ENCODE assay signal across 13 cellular contexts in the genomic region with DNA sequence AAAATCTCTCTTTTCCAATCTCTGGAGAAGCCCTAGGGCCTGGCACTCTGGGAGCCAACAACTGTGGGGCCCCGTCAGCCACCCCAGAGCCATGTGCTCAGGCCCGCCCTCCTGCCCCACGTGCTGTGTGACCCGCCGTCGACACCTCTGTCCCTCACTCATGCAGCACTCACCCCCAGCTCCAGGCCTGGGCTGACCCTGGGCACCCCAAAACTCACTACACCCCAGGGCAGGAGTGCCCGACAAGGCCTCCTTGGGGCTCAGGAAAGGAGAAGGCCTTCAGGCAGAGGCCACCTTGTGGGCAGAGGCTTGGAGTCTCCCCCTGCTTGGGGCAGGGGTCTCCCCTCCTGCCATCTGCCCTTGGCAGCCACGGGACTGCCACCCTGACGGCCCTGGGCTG. TPM values are rescaled to one million over a fixed set of nuclear protein-coding genes. Genes with fewer than 3 reads are reported as not detected.
A peak's percentile ranks its signal among the peaks of the same experiment; 100 is the strongest.
DNase-seq lines count a peak whose midpoint lies in the region; ATAC-seq, FAIRE-seq and TF ChIP-seq lines count a peak whose summit lies in the region.
"Had no signal": no experiment of that assay in that cellular context is flagged by ENCODE, and none has a peak within 500 bp of the region (broad histone marks: within the 10 kb centered on the region; RNA-seq: fewer than 3 reads in every experiment).

No MANE protein-coding gene starts in this region.

- H3K4me3 ChIP-seq in CD4-positive, CD25-positive, alpha-beta regulatory T cell (ENCODE audit: low read depth, low read length): no peak overlapping the region
- H3K4me3 ChIP-seq in GM23338: peak overlapping the region; percentile 70
- H3K4me3 ChIP-seq in breast epithelium: peak overlapping the region in 1 of 3 donors; percentile 92
- H3K4me3 ChIP-seq in MM.1S (ENCODE audit: low read length): no peak overlapping the region

- H3K36me3 ChIP-seq in CD4-positive, CD25-positive, alpha-beta regulatory T cell (ENCODE audit: control insufficient read depth, insufficient read depth, low read length): no peaks in the 10 kb centered on the region
- H3K36me3 ChIP-seq in GM23338 (ENCODE audit: insufficient read depth): no peaks in the 10 kb centered on the region
- no peaks in the 10 kb centered on the region for H3K36me3 ChIP-seq in breast epithelium
- H3K36me3 ChIP-seq in MM.1S (replicated peaks; ENCODE audit: insufficient read depth, low read length): no peaks in the 10 kb centered on the region
- H3K36me3 ChIP-seq: stomach had no signal

- peak overlapping the region; percentile 88 for H3K4me2 ChIP-seq in GM23338
- no peak overlapping the region for H3K4me2 ChIP-seq in MM.1S (ENCODE audit: low read depth, low read length)

- FAIRE-seq in urothelium cell line (lab: Jason Lieb, UNC): no peak
- FAIRE-seq: D721Med had no signal

- peak overlapping the region; percentile 52 to 88 (median 68) for H3K4me3 Mint-ChIP-seq in CD4-positive, CD25-positive, alpha-beta regulatory T cell
- H3K4me3 Mint-ChIP-seq in GM23338: peak overlapping the region; percentile 68
- peak overlapping the region; percentile 70 for H3K4me3 Mint-ChIP-seq in nephron progenitor cell

- H3K79me2 ChIP-seq in GM23338 (replicated peaks; ENCODE audit: insufficient read depth) (no peaks in the 10 kb centered on the region), MM.1S (ENCODE audit: low read length) (no peaks in the 10 kb centered on the region)

- no peaks in the 10 kb centered on the region for H3K9me3 Mint-ChIP-seq in CD4-positive, CD25-positive, alpha-beta regulatory T cell
- H3K9me3 Mint-ChIP-seq in GM23338 (peaks cover 3% of the 10 kb centered on the region; the same call in 1 of the 3 replicates), nephron progenitor cell (no peaks in the 10 kb centered on the region)
- H3K9me3 Mint-ChIP-seq: memory B cell had no signal

- H2AFZ ChIP-seq in GM23338: no peak overlapping the region; the same call in 1 of the 2 replicates
- H2AFZ ChIP-seq in MM.1S (ENCODE audit: low read length): no peak overlapping the region

- no peak for DNase-seq in CD4-positive, CD25-positive, alpha-beta regulatory T cell
- DNase-seq in GM23338 (ENCODE audit: low spot score) (no peak), breast epithelium (ENCODE audit: low spot score in 2 of 2) (no peak), nephron progenitor cell (no peak), MM.1S (no peak), urothelium cell line (ENCODE audit: low spot score) (no peak), HuH-7 (ENCODE audit: low spot score) (no peak)
- DNase-seq: caudate nucleus; NCI-H345; stimulated activated CD4-positive, alpha-beta T cell treated with anti-CD3 and anti-CD28 coated beads, Interleukin-2, amount 100 ng/mL, for 48 hours; stomach had no signal

- H3K9me3 ChIP-seq in CD4-positive, CD25-positive, alpha-beta regulatory T cell (ENCODE audit: control insufficient read depth in 2 of 2, low read length in 2 of 2): no peaks in the 10 kb centered on the region
- H3K9me3 ChIP-seq in breast epithelium (no peaks in the 10 kb centered on the region), MM.1S (replicated peaks; ENCODE audit: insufficient read depth, low read length) (no peaks in the 10 kb centered on the region)
- H3K9me3 ChIP-seq: stomach had no signal

- no peaks in the 10 kb centered on the region for H4K20me1 ChIP-seq in GM23338 (replicated peaks; ENCODE audit: insufficient read depth)
- no peaks in the 10 kb centered on the region for H4K20me1 ChIP-seq in MM.1S (ENCODE audit: insufficient read depth, low read length)

- H3K9ac ChIP-seq in MM.1S (ENCODE audit: low read length): no peak overlapping the region

- no peak for TF ChIP-seq POLR2A in breast epithelium (IDR thresholded peaks at IDR 0.05)

- H3K27ac ChIP-seq in CD4-positive, CD25-positive, alpha-beta regulatory T cell (ENCODE audit: insufficient read depth, low read length, poor library complexity, severe bottlenecking): no peak overlapping the region
- H3K27ac ChIP-seq in GM23338 (ENCODE audit: low read depth) (no peak overlapping the region), breast epithelium (peak overlapping the region; percentile 54 to 81), MM.1S (ENCODE audit: low read length) (no peak overlapping the region)

- H3K36me3 Mint-ChIP-seq in CD4-positive, CD25-positive, alpha-beta regulatory T cell: no peaks in the 10 kb centered on the region
- H3K36me3 Mint-ChIP-seq in GM23338 (ENCODE audit: low read depth) (no peaks in the 10 kb centered on the region; the same call in 2 of the 3 replicates), nephron progenitor cell (ENCODE audit: low read depth) (no peaks in the 10 kb centered on the region)
- H3K36me3 Mint-ChIP-seq: memory B cell had no signal

- H3K27me3 Mint-ChIP-seq in CD4-positive, CD25-positive, alpha-beta regulatory T cell: peaks cover 6% of the 10 kb centered on the region
- H3K27me3 Mint-ChIP-seq in GM23338 (ENCODE audit: insufficient read depth, low read depth, poor library complexity) (peaks cover 18% of the 10 kb centered on the region), nephron progenitor cell (ENCODE audit: low read depth, poor library complexity) (peaks cover 2% of the 10 kb centered on the region)

- H3K27ac Mint-ChIP-seq in CD4-positive, CD25-positive, alpha-beta regulatory T cell: peak overlapping the region in 1 of 3 donors; percentile 17
- no peak overlapping the region for H3K27ac Mint-ChIP-seq in GM23338
- no peak overlapping the region for H3K27ac Mint-ChIP-seq in nephron progenitor cell
- H3K27ac Mint-ChIP-seq: memory B cell had no signal

- H3K4me1 Mint-ChIP-seq in CD4-positive, CD25-positive, alpha-beta regulatory T cell: peaks cover 0 to 17% (median under 1%) of the 10 kb centered on the region in 4 donors
- H3K4me1 Mint-ChIP-seq in GM23338 (peaks cover 8% of the 10 kb centered on the region), nephron progenitor cell (peaks cover 22% of the 10 kb centered on the region)

- ATAC-seq in CD4-positive, CD25-positive, alpha-beta regulatory T cell (ENCODE audit: low read depth in 2 of 2): no peak
- no peak for ATAC-seq in GM23338

- H3F3A ChIP-seq in GM23338 (replicated peaks; ENCODE audit: low read depth) (peaks cover 16% of the 10 kb centered on the region), MM.1S (ENCODE audit: insufficient read depth, low read length) (no peaks in the 10 kb centered on the region)

- H3K27me3 ChIP-seq in CD4-positive, CD25-positive, alpha-beta regulatory T cell (ENCODE audit: control insufficient read depth, insufficient read depth, low read length): no peaks in the 10 kb centered on the region
- H3K27me3 ChIP-seq in GM23338 (ENCODE audit: insufficient read depth) (no peaks in the 10 kb centered on the region), breast epithelium (no peaks in the 10 kb centered on the region), MM.1S (replicated peaks; ENCODE audit: insufficient read depth, low read length) (no peaks in the 10 kb centered on the region)

- intact Hi-C loops in breast epithelium (cut with DNase I; ENCODE audit: low total_unique reads): no loop called here

- H3K4me1 ChIP-seq in CD4-positive, CD25-positive, alpha-beta regulatory T cell (ENCODE audit: control insufficient read depth, insufficient read depth, low read length, poor library complexity, severe bottlenecking): peaks cover 21% of the 10 kb centered on the region
- H3K4me1 ChIP-seq in GM23338 (ENCODE audit: insufficient read depth) (no peaks in the 10 kb centered on the region; the same call in 1 of the 2 replicates), breast epithelium (peaks cover 14 to 20% of the 10 kb centered on the region in 2 donors), MM.1S (ENCODE audit: low read length) (no peaks in the 10 kb centered on the region)

- TF ChIP-seq CTCF in GM23338 (conservative IDR thresholded peaks at IDR 0.05; ENCODE audit: low read depth in 2 of 2): no peak
- no peak for TF ChIP-seq CTCF in breast epithelium (IDR thresholded peaks at IDR 0.05)
- no peak for TF ChIP-seq CTCF in nephron progenitor cell (IDR thresholded peaks at IDR 0.05)
- TF ChIP-seq CTCF in MM.1S (IDR thresholded peaks at IDR 0.05; ENCODE audit: low read length): no peak

- no peaks in the 10 kb centered on the region for H3K9me2 ChIP-seq in GM23338 (ENCODE audit: insufficient read depth)
- no peaks in the 10 kb centered on the region for H3K9me2 ChIP-seq in MM.1S (replicated peaks; ENCODE audit: insufficient read depth, low read length)

TF ChIP-seq in GM23338, 12 proteins besides CTCF, POLR2A, EP300 and RAD21 (continues in another document):
- no peak for TF ChIP-seq NANOG (IDR thresholded peaks at IDR 0.05; ENCODE audit: borderline replicate concordance)

RNA-seq across cellular contexts. Expression of gene MYL5, which starts 5.7 kb away (rescaled TPM):
- total RNA-seq in CD4-positive, CD25-positive, alpha-beta regulatory T cell: 13.9 TPM
- 1 to 10 TPM; 3.3 to 4.8 (median 4.6) TPM for polyA plus RNA-seq in CD4-positive, CD25-positive, alpha-beta regulatory T cell
- 2.2 and 4.4 TPM in 2 replicates for total RNA-seq in GM23338 (2014; rRNA removed; shearing (Covaris generic))
- polyA plus RNA-seq in GM23338 (2016; fragmentation: Nextera tagmentation; extraction: Ambion mirVana): 3.0 and 5.7 TPM in 2 replicates
- total RNA-seq in breast epithelium: 10 to 100 TPM in 2 of 3 donors, 1 to 10 TPM in 1; 7.9 to 14.9 (median 12.1) TPM

RNA-seq across cellular contexts. Expression of gene ATP5ME, which starts 6.0 kb away (rescaled TPM):
- total RNA-seq in CD4-positive, CD25-positive, alpha-beta regulatory T cell: 123 TPM
- polyA plus RNA-seq in CD4-positive, CD25-positive, alpha-beta regulatory T cell: 100 to 1,000 TPM; 386 to 442 (median 418) TPM
- total RNA-seq in GM23338 (2014; rRNA removed; shearing (Covaris generic)): 60.5 and 149 TPM in 2 replicates
- 2,021 and 2,519 TPM in 2 replicates for polyA plus RNA-seq in GM23338 (2016; fragmentation: Nextera tagmentation; extraction: Ambion mirVana)
- total RNA-seq in breast epithelium: 100 to 1,000 TPM; 108 to 179 (median 128) TPM

RNA-seq across cellular contexts. Expression of gene SLC49A3, which starts 8.9 kb away (rescaled TPM):
- total RNA-seq in CD4-positive, CD25-positive, alpha-beta regulatory T cell: 2.6 TPM
- under 1 TPM; 0.32 to 0.84 (median 0.59) TPM for polyA plus RNA-seq in CD4-positive, CD25-positive, alpha-beta regulatory T cell
- total RNA-seq in GM23338 (2014; rRNA removed; shearing (Covaris generic)): 2.6 and 3.7 TPM in 2 replicates
- 1.1 and 1.3 TPM in 2 replicates for polyA plus RNA-seq in GM23338 (2016; fragmentation: Nextera tagmentation; extraction: Ambion mirVana)
- total RNA-seq in breast epithelium: 10 to 100 TPM; 14.4 to 22.3 (median 18.3) TPM

RNA-seq across cellular contexts. Expression of gene PCGF3, which starts 25.5 kb away (rescaled TPM):
- total RNA-seq in CD4-positive, CD25-positive, alpha-beta regulatory T cell: 71.8 TPM
- 1 to 10 TPM; 3.2 to 6.1 (median 4.6) TPM for polyA plus RNA-seq in CD4-positive, CD25-positive, alpha-beta regulatory T cell
- total RNA-seq in GM23338 (2014; rRNA removed; shearing (Covaris generic)): 49.0 and 53.8 TPM in 2 replicates
- 31.0 and 33.1 TPM in 2 replicates for polyA plus RNA-seq in GM23338 (2016; fragmentation: Nextera tagmentation; extraction: Ambion mirVana)
- 10 to 100 TPM; 60.6 to 71.7 (median 69.4) TPM for total RNA-seq in breast epithelium

RNA-seq across cellular contexts. Expression of gene PDE6B, which starts 54.7 kb away (rescaled TPM):
- total RNA-seq in CD4-positive, CD25-positive, alpha-beta regulatory T cell: 12.3 TPM
- 10 to 100 TPM; 13.6 to 19.8 (median 16.4) TPM for polyA plus RNA-seq in CD4-positive, CD25-positive, alpha-beta regulatory T cell
- 3.1 and 5.0 TPM in 2 replicates for total RNA-seq in GM23338 (2014; rRNA removed; shearing (Covaris generic))
- polyA plus RNA-seq in GM23338 (2016; fragmentation: Nextera tagmentation; extraction: Ambion mirVana): 3.3 and 3.4 TPM in 2 replicates
- total RNA-seq in breast epithelium: 10 to 100 TPM in 1 of 3 donors, 1 to 10 TPM in 2; 2.7 to 10.2 (median 8.5) TPM

Comparison
In these comparisons a context has a peak if more than half of its experiments do, and no peak if none do; other contexts are left out.
1. H3K27ac ChIP-seq: peak in breast epithelium (2 of 2); none in CD4-positive, CD25-positive, alpha-beta regulatory T cell (single experiment), GM23338 (single experiment) and MM.1S (single experiment).
2. Peak in every context shown above with its lines, with median percentiles within 50 percentile points of each other: H3K4me3 Mint-ChIP-seq.